In the genomic region with DNA sequence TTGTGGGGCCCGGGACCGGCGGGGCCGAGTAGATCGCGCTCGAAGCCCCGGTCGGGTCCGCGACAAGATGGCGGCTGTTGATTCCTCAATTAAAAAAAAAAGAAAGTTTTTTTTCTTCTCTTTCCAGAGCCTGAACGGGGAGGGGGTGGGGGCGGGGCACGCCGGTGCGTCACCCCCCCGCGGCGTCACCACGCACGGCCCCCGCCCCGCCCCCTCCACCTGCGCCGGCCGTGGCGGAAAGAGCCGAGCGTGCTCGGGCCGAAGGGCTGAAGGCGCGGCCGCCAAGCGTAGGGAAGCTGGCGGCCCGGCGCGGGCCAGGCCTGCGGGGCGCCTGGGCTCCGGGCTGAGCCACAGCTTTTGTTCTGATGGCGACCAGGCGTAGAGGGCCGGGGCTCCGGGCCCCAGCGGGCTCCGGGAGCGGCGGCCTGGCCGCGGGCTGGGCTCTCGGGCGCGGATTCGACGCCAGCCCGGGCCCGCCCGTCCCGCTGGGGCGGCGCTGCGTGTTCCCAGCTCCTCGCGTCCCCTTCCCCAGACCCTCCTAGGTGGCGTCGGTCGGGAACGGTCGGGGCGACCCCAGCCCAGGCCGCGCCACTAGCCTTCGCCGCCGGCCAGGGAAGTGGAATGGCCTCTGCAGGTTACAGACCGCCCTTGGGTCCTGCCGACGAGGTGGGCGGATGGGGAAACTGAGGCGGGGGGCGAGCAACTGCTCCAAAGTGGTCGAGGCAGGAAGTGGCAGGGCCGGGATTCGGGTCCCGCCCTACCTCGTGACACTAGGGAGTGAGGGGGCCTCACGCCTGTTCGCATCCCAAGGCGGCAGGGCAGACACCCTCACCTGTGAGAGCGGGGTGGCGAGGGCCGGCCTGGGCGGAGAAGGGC, we compare ENCODE assay signal across 1 cellular context.
TF ChIP-seq lines count a peak whose summit lies in the region.

A gene (minus strand): TSS at position 91 of the 876 bp plus-strand sequence. CDS start 797 bp downstream, outside the sequence.

TF ChIP-seq in IMR-90, 13 proteins besides CTCF, POLR2A, EP300 and RAD21 (continued from another document):
- TF ChIP-seq RCOR1 (IDR thresholded peaks at IDR 0.05; ENCODE audit: insufficient replicate concordance, low read length): no peak
TF ChIP-seq in IMR-90: peak in this region for 1.
